Comparison of ENCODE assay signal across 12 cellular contexts in genomic region chr2:235505210-235505741, GRCh38. TPM values are rescaled to one million over a fixed set of nuclear protein-coding genes. Genes with fewer than 3 reads are reported as not detected.
DNase-seq lines count a peak whose midpoint lies in the region; ATAC-seq and TF ChIP-seq lines count a peak whose summit lies in the region.
"Had no signal": no experiment of that assay in that cellular context is flagged by ENCODE, and none has a peak within 500 bp of the region (broad histone marks: within the 10 kb centered on the region; RNA-seq: fewer than 3 reads in every experiment).

No MANE protein-coding gene starts in this region.

- no peaks in the 10 kb centered on the region for H3K36me3 ChIP-seq in right lobe of liver
- H3K36me3 ChIP-seq: MG63 had no signal

- ATAC-seq in right lobe of liver = peak; percentile 93 to 95 (median 94)
- ATAC-seq in HG02885 (IDR thresholded peaks at IDR 0.05; ENCODE audit: poor library complexity, unreplicated experiment) = no peak
- no peak for ATAC-seq in HG03571 (IDR thresholded peaks at IDR 0.05; ENCODE audit: unreplicated experiment)

- H3K27ac ChIP-seq in cingulate gyrus (ENCODE audit: low read depth, low read length) (peak overlapping the region; percentile 16), right lobe of liver (peak overlapping the region; percentile 12 to 56 (median 33))
- H3K27ac ChIP-seq: GM23248 had no signal

- peak; percentile 41 to 72 for DNase-seq in NCI-H526 (lab: John Stamatoyannopoulos, UW)
- DNase-seq in NCI-H526 treated with DMSO at 0.1 percent for 48 hours (lab: John Stamatoyannopoulos, UW) = no peak
- peak; percentile 76 to 87 (median 79) for DNase-seq in right lobe of liver
- peak; percentile 59 for DNase-seq in superior temporal gyrus (ENCODE audit: extremely low spot score)
- DNase-seq in NCI-H187 (lab: John Stamatoyannopoulos, UW) = no peak
- DNase-seq: activated CD8-positive, alpha-beta memory T cell treated with anti-CD3 and anti-CD28 coated beads, Interleukin-2, amount 50 U/mL, for 4 hours; GM23248; MG63; T-helper 2 cell had no signal

- intact Hi-C loops in right lobe of liver (cut with DNase I) = no loop called here

- TF ChIP-seq CTCF in right lobe of liver (IDR thresholded peaks at IDR 0.05) = no peak

- WGBS in right lobe of liver (ENCODE audit: insufficient coverage, low coverage, low lambda C conversion rate, missing lambda C conversion rate) = 14% methylated on average over 4 of the region's 7 CpGs

- TF ChIP-seq POLR2A in right lobe of liver (IDR thresholded peaks at IDR 0.05) = no peak

- H3K9me3 ChIP-seq in right lobe of liver = no peaks in the 10 kb centered on the region
- H3K9me3 ChIP-seq: MG63 had no signal

- peaks cover 0 to 17% (median 3%) of the 10 kb centered on the region in 4 donors for H3K4me1 ChIP-seq in right lobe of liver

- no peaks in the 10 kb centered on the region for H3K27me3 ChIP-seq in right lobe of liver
- H3K27me3 ChIP-seq: MG63 had no signal

- H3K4me3 ChIP-seq in right lobe of liver = no peak overlapping the region
- H3K4me3 ChIP-seq: GM23248, MG63 had no signal

RNA-seq across cellular contexts. Expression of gene AGAP1, which starts 11.4 kb away (rescaled TPM):
- 10 to 100 TPM in 3 of 6 experiments, 1 to 10 TPM in 3; 8.1 to 11.2 (median 9.8) TPM for total RNA-seq in right lobe of liver

Comparison
In these comparisons a context has a peak if more than half of its experiments do, and no peak if none do; other contexts are left out.
1. DNase-seq: peak in NCI-H526 (2 of 2), right lobe of liver (3 of 3) and superior temporal gyrus (single experiment); none in NCI-H526 treated with DMSO at 0.1 percent for 48 hours (single experiment) and NCI-H187 (0 of 2).
2. ATAC-seq: peak in right lobe of liver (4 of 4); none in HG02885 (single experiment) and HG03571 (single experiment).